ENCODE assay signal across 8 cellular contexts in genomic region chr7:151088019-151088855, GRCh38. TPM values are rescaled to one million over a fixed set of nuclear protein-coding genes. Genes with fewer than 3 reads are reported as not detected.
DNase-seq lines count a peak whose midpoint lies in the region; ATAC-seq and TF ChIP-seq lines count a peak whose summit lies in the region.

No MANE protein-coding gene starts in this region.

- H3K27ac ChIP-seq in SK-N-MC, result no peak overlapping the region

- DNase-seq in NCI-H1105 treated with DMSO at 0.1 percent for 48 hours (lab: John Stamatoyannopoulos, UW), result peak; percentile 5
- no peak for DNase-seq in NCI-H1105 (lab: John Stamatoyannopoulos, UW)
- DNase-seq in SK-N-MC (ENCODE audit: low read depth, low spot score), result no peak
- no peak for DNase-seq in fibroblast of the aortic adventitia (ENCODE audit: low read depth)
- no peak for DNase-seq in retinal pigment epithelial cell (ENCODE audit: low read depth)
- DNase-seq in 8988T, result no peak

- H3K4me3 ChIP-seq in SK-N-MC (peak overlapping the region; percentile 98), fibroblast of the aortic adventitia (ENCODE audit: low read depth, low read length) (peak overlapping the region; percentile 83), retinal pigment epithelial cell (ENCODE audit: low read length) (peak overlapping the region; percentile 79)

- no peaks in the 10 kb centered on the region for H3K9me3 ChIP-seq in SK-N-MC (ENCODE audit: low read depth, low read length)

- peak overlapping the region; percentile 88 for H3K9ac ChIP-seq in SK-N-MC (ENCODE audit: insufficient read length)

- ATAC-seq in GM19452 (IDR thresholded peaks at IDR 0.05; ENCODE audit: unreplicated experiment) (no peak), HG02588 (IDR thresholded peaks at IDR 0.05; ENCODE audit: unreplicated experiment) (no peak)

- TF ChIP-seq CTCF in fibroblast of the aortic adventitia (IDR thresholded peaks at IDR 0.05; ENCODE audit: insufficient read depth, low read length) (no peak), retinal pigment epithelial cell (conservative IDR thresholded peaks at IDR 0.05; ENCODE audit: low read depth, low read length) (no peak)

- H3K36me3 ChIP-seq in SK-N-MC (ENCODE audit: insufficient read depth, low read length), result no peaks in the 10 kb centered on the region; the same call in 1 of the 2 replicates

RNA-seq across cellular contexts. Expression of gene AGAP3, which starts 2.0 kb away (rescaled TPM):
- 50.2 and 74.6 TPM in 2 replicates for total RNA-seq in fibroblast of the aortic adventitia (ENCODE audit: low replicate concordance)

RNA-seq across cellular contexts. Expression of gene TMUB1, which starts 4.9 kb away (rescaled TPM):
- 11.7 and 20.2 TPM in 2 replicates for total RNA-seq in fibroblast of the aortic adventitia (ENCODE audit: low replicate concordance)

RNA-seq across cellular contexts. Expression of gene FASTK, which starts 7.6 kb away (rescaled TPM):
- total RNA-seq in fibroblast of the aortic adventitia (ENCODE audit: low replicate concordance), result 62.7 and 86.0 TPM in 2 replicates

RNA-seq across cellular contexts. Expression of gene SLC4A2, which starts 28.8 kb away (rescaled TPM):
- 39.7 and 65.4 TPM in 2 replicates for total RNA-seq in fibroblast of the aortic adventitia (ENCODE audit: low replicate concordance)

RNA-seq across cellular contexts. Expression of gene CDK5, which starts 30.5 kb away (rescaled TPM):
- total RNA-seq in fibroblast of the aortic adventitia (ENCODE audit: low replicate concordance), result 16.1 and 28.9 TPM in 2 replicates
